ENCODE assay signal across 13 cellular contexts in genomic region chr17:65674246-65675045, GRCh38.
"Had no signal": no experiment of that assay in that cellular context is flagged by ENCODE, and none has a peak within 500 bp of the region (broad histone marks: within the 10 kb centered on the region; RNA-seq: fewer than 3 reads in every experiment).

No MANE protein-coding gene starts in this region.

- H3K9me3 Mint-ChIP-seq: activated naive CD8-positive, alpha-beta T cell treated with anti-CD3 and anti-CD28 coated beads, Interleukin-2, amount 10 ng/mL, durations not matched to agents 7 days and 5 days had no signal

- H3K4me3 Mint-ChIP-seq: activated naive CD8-positive, alpha-beta T cell treated with anti-CD3 and anti-CD28 coated beads, Interleukin-2, amount 10 ng/mL, durations not matched to agents 7 days and 5 days; stimulated activated effector memory CD8-positive, alpha-beta T cell treated with anti-CD3 and anti-CD28 coated beads, Interleukin-12 subunit alpha, Interleukin-12 subunit beta, amount 100 ng/mL, for 72 hours had no signal

- H3K27me3 Mint-ChIP-seq: activated naive CD8-positive, alpha-beta T cell treated with anti-CD3 and anti-CD28 coated beads, Interleukin-2, amount 10 ng/mL, durations not matched to agents 7 days and 5 days had no signal

- H3K9ac ChIP-seq: parathyroid adenoma had no signal

- H3K27ac ChIP-seq: breast epithelium, gastroesophageal sphincter, heart right ventricle, parathyroid adenoma had no signal

- DNase-seq: activated CD4-positive, alpha-beta T cell treated with anti-CD3 and anti-CD28 coated beads, Interleukin-2, amount 50 U/mL, for 1 hour; activated CD8-positive, alpha-beta memory T cell treated with anti-CD3 and anti-CD28 coated beads for 24 hours; activated naive CD8-positive, alpha-beta T cell treated with anti-CD3 and anti-CD28 coated beads, Interleukin-2, amount 10 ng/mL, durations not matched to agents 7 days and 5 days; heart right ventricle; left colon had no signal

- FAIRE-seq: endometrium had no signal

- H2AFZ ChIP-seq: parathyroid adenoma had no signal

- H3K36me3 ChIP-seq: breast epithelium, gastroesophageal sphincter, heart right ventricle had no signal

- H3K4me1 Mint-ChIP-seq: activated naive CD8-positive, alpha-beta T cell treated with anti-CD3 and anti-CD28 coated beads, Interleukin-2, amount 10 ng/mL, durations not matched to agents 7 days and 5 days; stimulated activated effector memory CD8-positive, alpha-beta T cell treated with anti-CD3 and anti-CD28 coated beads, Interleukin-12 subunit alpha, Interleukin-12 subunit beta, amount 100 ng/mL, for 72 hours had no signal

- H3K79me2 ChIP-seq: parathyroid adenoma had no signal

- H3K9me3 ChIP-seq: breast epithelium, gastroesophageal sphincter had no signal

- ATAC-seq: activated CD4-positive, CD25-positive, alpha-beta regulatory T cell treated with anti-CD3 and anti-CD28 coated beads, Interleukin-2, amount 50 U/mL, for 24 hours; esophagus mucosa; gastroesophageal sphincter; heart right ventricle; left colon; stimulated activated effector memory CD8-positive, alpha-beta T cell treated with anti-CD3 and anti-CD28 coated beads, Interleukin-12 subunit alpha, Interleukin-12 subunit beta, amount 100 ng/mL, for 72 hours had no signal

- H3K36me3 Mint-ChIP-seq: activated naive CD8-positive, alpha-beta T cell treated with anti-CD3 and anti-CD28 coated beads, Interleukin-2, amount 10 ng/mL, durations not matched to agents 7 days and 5 days; stimulated activated effector memory CD8-positive, alpha-beta T cell treated with anti-CD3 and anti-CD28 coated beads, Interleukin-12 subunit alpha, Interleukin-12 subunit beta, amount 100 ng/mL, for 72 hours had no signal

- H3K4me1 ChIP-seq: breast epithelium had no signal

- H3K27me3 ChIP-seq: breast epithelium, gastroesophageal sphincter, heart right ventricle had no signal

- H3K4me3 ChIP-seq: breast epithelium, gastroesophageal sphincter, heart right ventricle, lung had no signal

- H3K27ac Mint-ChIP-seq: activated naive CD8-positive, alpha-beta T cell treated with anti-CD3 and anti-CD28 coated beads, Interleukin-2, amount 10 ng/mL, durations not matched to agents 7 days and 5 days; stimulated activated effector memory CD8-positive, alpha-beta T cell treated with anti-CD3 and anti-CD28 coated beads, Interleukin-12 subunit alpha, Interleukin-12 subunit beta, amount 100 ng/mL, for 72 hours had no signal
